In genomic region chr3:71380096-71380495, GRCh38 we compare ENCODE assay signal across 1 cellular context.
TF ChIP-seq lines count a peak whose summit lies in the region.

No MANE protein-coding gene starts in this region.

TF ChIP-seq in WTC11, 78 proteins besides CTCF, POLR2A, EP300 and RAD21 (continued from another document):
- no peak for TF ChIP-seq ZSCAN18 (CRISPR knock-in tag; IDR thresholded peaks at IDR 0.05)
TF ChIP-seq in WTC11: peak in this region for 0.
